In the genomic region with DNA sequence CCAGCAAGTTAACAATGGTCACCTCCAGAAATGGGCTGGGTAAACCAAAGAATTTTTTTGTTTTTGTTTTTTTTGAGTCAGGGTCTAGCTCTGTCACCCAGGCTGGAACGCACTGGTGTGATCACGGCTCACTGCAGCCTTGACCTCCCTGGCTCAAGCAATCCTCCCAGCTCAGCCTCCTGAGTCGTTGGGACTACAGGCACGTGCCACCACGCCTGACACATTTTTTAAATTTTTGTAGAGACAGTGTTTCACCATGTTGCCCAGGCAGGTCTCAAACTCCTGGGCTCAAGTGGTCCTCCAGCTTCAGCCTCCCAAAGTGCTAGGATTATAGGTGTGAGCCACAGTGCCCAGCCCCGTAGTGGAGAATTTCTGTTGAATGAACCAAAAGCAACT, we compare ENCODE assay signal across 13 cellular contexts. TPM values are rescaled to one million over a fixed set of nuclear protein-coding genes. Genes with fewer than 3 reads are reported as not detected.
DNase-seq lines count a peak whose midpoint lies in the region; ATAC-seq and TF ChIP-seq lines count a peak whose summit lies in the region.
"Had no signal": no experiment of that assay in that cellular context is flagged by ENCODE, and none has a peak within 500 bp of the region (broad histone marks: within the 10 kb centered on the region; RNA-seq: fewer than 3 reads in every experiment).

No MANE protein-coding gene starts in this region.

- DNase-seq in left ventricle myocardium inferior (no peak), left ventricle myocardium superior (no peak), RWPE2 (ENCODE audit: low spot score) (no peak), esophagus muscularis mucosa (ENCODE audit: extremely low spot score) (no peak), prostate gland (ENCODE audit: low spot score) (no peak), midbrain (lab: John Stamatoyannopoulos, UW) (no peak)
- no peak for DNase-seq in stimulated activated effector memory CD8-positive, alpha-beta T cell treated with anti-CD3 and anti-CD28 coated beads, Interleukin-12 subunit alpha, Interleukin-12 subunit beta, amount 100 ng/mL, for 72 hours (ENCODE audit: low spot score in 2 of 2)
- DNase-seq: NCI-H2081 treated with DMSO at 0.1 percent for 48 hours, RPMI8226 had no signal

- peaks cover 50% of the 10 kb centered on the region for H3K36me3 Mint-ChIP-seq in stimulated activated effector memory CD8-positive, alpha-beta T cell treated with anti-CD3 and anti-CD28 coated beads, Interleukin-12 subunit alpha, Interleukin-12 subunit beta, amount 100 ng/mL, for 72 hours

- H3K9me3 ChIP-seq in left ventricle myocardium inferior (replicated peaks) (no peaks in the 10 kb centered on the region), RWPE2 (ENCODE audit: severe bottlenecking) (no peaks in the 10 kb centered on the region), esophagus muscularis mucosa (no peaks in the 10 kb centered on the region), prostate gland (no peaks in the 10 kb centered on the region)
- H3K9me3 ChIP-seq: ascending aorta, right atrium auricular region had no signal

- H3K4me1 Mint-ChIP-seq in stimulated activated effector memory CD8-positive, alpha-beta T cell treated with anti-CD3 and anti-CD28 coated beads, Interleukin-12 subunit alpha, Interleukin-12 subunit beta, amount 100 ng/mL, for 72 hours, result peaks cover 25% of the 10 kb centered on the region

- no peaks in the 10 kb centered on the region for H3K27me3 ChIP-seq in left ventricle myocardium inferior (ENCODE audit: low read depth)
- H3K27me3 ChIP-seq in RWPE2 (ENCODE audit: insufficient read depth, poor library complexity, severe bottlenecking), result no peaks in the 10 kb centered on the region
- H3K27me3 ChIP-seq in esophagus muscularis mucosa, result no peaks in the 10 kb centered on the region
- H3K27me3 ChIP-seq in prostate gland (replicated peaks; ENCODE audit: insufficient read depth), result no peaks in the 10 kb centered on the region
- H3K27me3 ChIP-seq: ascending aorta, right atrium auricular region had no signal

- intact Hi-C loops in left ventricle myocardium inferior (cut with micrococcal nuclease) (no loop called here), left ventricle myocardium superior (cut with micrococcal nuclease) (no loop called here), esophagus muscularis mucosa (cut with DNase I) (no loop called here), prostate gland (cut with DNase I) (no loop called here)

- H3K27ac ChIP-seq in left ventricle myocardium inferior (replicated peaks) (no peak overlapping the region), RWPE2 (ENCODE audit: poor library complexity, severe bottlenecking) (peak overlapping the region; percentile 45), esophagus muscularis mucosa (replicated peaks in 1 of 4) (no peak overlapping the region), prostate gland (no peak overlapping the region)

- H3K27ac Mint-ChIP-seq in stimulated activated effector memory CD8-positive, alpha-beta T cell treated with anti-CD3 and anti-CD28 coated beads, Interleukin-12 subunit alpha, Interleukin-12 subunit beta, amount 100 ng/mL, for 72 hours, result no peak overlapping the region

- peak overlapping the region; percentile 96 for H3K4me3 ChIP-seq in left ventricle myocardium inferior
- no peak overlapping the region for H3K4me3 ChIP-seq in RWPE2 (ENCODE audit: severe bottlenecking)
- peak overlapping the region in 3 of 4 donors; percentile 92 to 99 (median 95) for H3K4me3 ChIP-seq in esophagus muscularis mucosa
- H3K4me3 ChIP-seq in prostate gland, result no peak overlapping the region

- TF ChIP-seq CTCF in left ventricle myocardium inferior (IDR thresholded peaks at IDR 0.05; ENCODE audit: borderline replicate concordance), result no peak
- no peak for TF ChIP-seq CTCF in RWPE2 (IDR thresholded peaks at IDR 0.05; ENCODE audit: poor library complexity, severe bottlenecking)
- no peak for TF ChIP-seq CTCF in esophagus muscularis mucosa (IDR thresholded peaks at IDR 0.05)
- TF ChIP-seq CTCF in prostate gland (IDR thresholded peaks at IDR 0.05), result no peak

- ATAC-seq in left ventricle myocardium superior (no peak), RWPE2 (ENCODE audit: low read depth) (no peak), GM18519 (IDR thresholded peaks at IDR 0.05; ENCODE audit: low FRiP score, unreplicated experiment) (no peak)
- ATAC-seq in stimulated activated effector memory CD8-positive, alpha-beta T cell treated with anti-CD3 and anti-CD28 coated beads, Interleukin-12 subunit alpha, Interleukin-12 subunit beta, amount 100 ng/mL, for 72 hours, result no peak
- ATAC-seq: left colon had no signal

- TF ChIP-seq POLR2A in esophagus muscularis mucosa (IDR thresholded peaks at IDR 0.05; ENCODE audit: low read depth), result no peak
- TF ChIP-seq POLR2A in prostate gland (IDR thresholded peaks at IDR 0.05), result no peak

- peak overlapping the region; percentile 79 for H3K4me3 Mint-ChIP-seq in stimulated activated effector memory CD8-positive, alpha-beta T cell treated with anti-CD3 and anti-CD28 coated beads, Interleukin-12 subunit alpha, Interleukin-12 subunit beta, amount 100 ng/mL, for 72 hours

- peaks cover 63% of the 10 kb centered on the region for H3K4me1 ChIP-seq in left ventricle myocardium inferior
- H3K4me1 ChIP-seq in RWPE2 (ENCODE audit: insufficient read depth, poor library complexity, severe bottlenecking), result peaks cover 6% of the 10 kb centered on the region
- H3K4me1 ChIP-seq in esophagus muscularis mucosa, result peaks cover 30 to 63% (median 56%) of the 10 kb centered on the region in 4 donors
- H3K4me1 ChIP-seq in prostate gland (replicated peaks), result peaks cover 14% of the 10 kb centered on the region

- TF ChIP-seq EP300 in esophagus muscularis mucosa (IDR thresholded peaks at IDR 0.05), result no peak

- 76% methylated on average over 6 of the region's 6 CpGs for WGBS in esophagus muscularis mucosa
- 67% methylated on average over 6 of the region's 6 CpGs for WGBS in prostate gland

- H3K9me3 Mint-ChIP-seq in stimulated activated effector memory CD8-positive, alpha-beta T cell treated with anti-CD3 and anti-CD28 coated beads, Interleukin-12 subunit alpha, Interleukin-12 subunit beta, amount 100 ng/mL, for 72 hours, result no peaks in the 10 kb centered on the region

- H3K36me3 ChIP-seq in left ventricle myocardium inferior (peaks cover 50% of the 10 kb centered on the region), RWPE2 (ENCODE audit: low read depth) (peaks cover 33% of the 10 kb centered on the region), esophagus muscularis mucosa (peaks cover 20 to 63% (median 62%) of the 10 kb centered on the region in 4 donors), prostate gland (peaks cover 12 to 23% of the 10 kb centered on the region in 2 donors)

RNA-seq across cellular contexts. Expression of a gene that starts 1.7 kb away (rescaled TPM):
- total RNA-seq in left ventricle myocardium inferior, result 36.8 TPM
- total RNA-seq in left ventricle myocardium superior, result 40.8 TPM
- total RNA-seq in esophagus muscularis mucosa, result 100 to 1,000 TPM in 1 of 4 donors, 10 to 100 TPM in 3; 69.1 to 101 (median 78.6) TPM
- 100 to 1,000 TPM in 1 of 2 donors, 10 to 100 TPM in 1; 87.8 to 138 TPM for total RNA-seq in prostate gland

RNA-seq across cellular contexts. Expression of a gene that starts 2.1 kb away (rescaled TPM):
- total RNA-seq in left ventricle myocardium inferior, result 36.2 TPM
- total RNA-seq in left ventricle myocardium superior, result 36.6 TPM
- 10 to 100 TPM; 82.7 to 93.8 (median 87.6) TPM for total RNA-seq in esophagus muscularis mucosa
- 100 to 1,000 TPM in 1 of 2 donors, 10 to 100 TPM in 1; 98.4 to 233 TPM for total RNA-seq in prostate gland

RNA-seq across cellular contexts. Expression of a gene that starts 7.7 kb away (rescaled TPM):
- total RNA-seq in left ventricle myocardium inferior (78.0 TPM), left ventricle myocardium superior (85.9 TPM), esophagus muscularis mucosa (10 to 100 TPM; 47.1 to 75.2 (median 64.2) TPM), prostate gland (100 to 1,000 TPM in 1 of 2 donors, 10 to 100 TPM in 1; 97.4 to 125 TPM)

RNA-seq across cellular contexts. Expression of a gene that starts 8.1 kb away (rescaled TPM):
- 7.4 TPM for total RNA-seq in left ventricle myocardium inferior
- total RNA-seq in left ventricle myocardium superior, result 8.1 TPM
- total RNA-seq in esophagus muscularis mucosa, result 10 to 100 TPM in 1 of 4 donors, 1 to 10 TPM in 3; 5.5 to 10.4 (median 6.5) TPM
- 10 to 100 TPM; 18.3 to 53.9 TPM for total RNA-seq in prostate gland

RNA-seq across cellular contexts. Expression of a gene that starts 9.3 kb away (rescaled TPM):
- total RNA-seq in left ventricle myocardium inferior (37.0 TPM), left ventricle myocardium superior (38.3 TPM), esophagus muscularis mucosa (100 to 1,000 TPM in 1 of 4 donors, 10 to 100 TPM in 3; 64.8 to 101 (median 83.7) TPM), prostate gland (100 to 1,000 TPM; 135 to 252 TPM)

Comparison
In these comparisons a context has a peak if more than half of its experiments do, and no peak if none do; other contexts are left out.
1. H3K4me3 ChIP-seq: peak in left ventricle myocardium inferior (single experiment) and esophagus muscularis mucosa (3 of 4); none in RWPE2 (single experiment) and prostate gland (0 of 2).